In genomic region chr7:151799506-151799905, GRCh38 we compare ENCODE assay signal across 16 cellular contexts.
"Had no signal": no experiment of that assay in that cellular context is flagged by ENCODE, and none has a peak within 500 bp of the region (broad histone marks: within the 10 kb centered on the region; RNA-seq: fewer than 3 reads in every experiment).

No MANE protein-coding gene starts in this region.

- H3K4me1 ChIP-seq: prostate gland, testis had no signal

- H3K36me3 ChIP-seq: prostate gland, right atrium auricular region, sigmoid colon, tibial artery had no signal

- H3K27me3 ChIP-seq: dorsolateral prefrontal cortex, right atrium auricular region, sigmoid colon, testis, tibial artery had no signal

- ATAC-seq: naive thymus-derived CD8-positive, alpha-beta T cell; stimulated activated memory B cell treated with anti-CD40 and anti-IgM and Interleukin-4, amounts not matched to agents 10 μg/mL and 1 μg/mL and 100 μg/mL, for 72 hours; stimulated activated naive CD8-positive, alpha-beta T cell treated with anti-CD3 and anti-CD28 coated beads, Interleukin-15, Interleukin-2, amounts not matched to agents 100 U/mL and 50 U/mL, for 24 hours had no signal

- DNase-seq: dorsolateral prefrontal cortex; effector CD4-positive, alpha-beta T cell; hypothalamus; immature natural killer cell; islet precursor cell; naive thymus-derived CD8-positive, alpha-beta T cell; nephron progenitor cell; nucleus accumbens; sigmoid colon; stimulated activated CD4-positive, alpha-beta T cell treated with anti-CD3 and anti-CD28 coated beads, Interleukin-4, amount 100 ng/mL, for 4 hours; stimulated activated naive CD8-positive, alpha-beta T cell treated with anti-CD3 and anti-CD28 coated beads, Interleukin-15, Interleukin-2, amounts not matched to agents 100 U/mL and 50 U/mL, for 24 hours; testis; tibial artery had no signal

- H3K27ac ChIP-seq: prostate gland, right atrium auricular region, testis, tibial artery had no signal

- H3K4me3 ChIP-seq: dorsolateral prefrontal cortex, prostate gland, right atrium auricular region, sigmoid colon, testis, tibial artery had no signal

- H3K9me3 ChIP-seq: prostate gland, right atrium auricular region, sigmoid colon, testis, tibial artery had no signal
